10 cellular contexts compared by ENCODE assay signal in genomic region chr9:129145316-129145715, GRCh38. TPM values are rescaled to one million over a fixed set of nuclear protein-coding genes. Genes with fewer than 3 reads are reported as not detected.
DNase-seq lines count a peak whose midpoint lies in the region; ATAC-seq and TF ChIP-seq lines count a peak whose summit lies in the region.
"Had no signal": no experiment of that assay in that cellular context is flagged by ENCODE, and none has a peak within 500 bp of the region (broad histone marks: within the 10 kb centered on the region; RNA-seq: fewer than 3 reads in every experiment).

No MANE protein-coding gene starts in this region.

- 47 to 66% (median 62%) methylated on average over 2 of the region's 2 CpGs for WGBS in stomach, 5 donors

- no peaks in the 10 kb centered on the region for H3K9me3 ChIP-seq in colonic mucosa
- no peaks in the 10 kb centered on the region for H3K9me3 ChIP-seq in lower lobe of right lung
- H3K9me3 ChIP-seq in stomach = no peaks in the 10 kb centered on the region

- DNase-seq in HFF-Myc (ENCODE audit: extremely low read depth, low read depth) (no peak), colonic mucosa (no peak), lower lobe of right lung (no peak), stomach (no peak), iPS-NIHi11 (ENCODE audit: low spot score) (no peak)
- no peak for DNase-seq in activated CD4-positive, alpha-beta T cell treated with anti-CD3 and anti-CD28 coated beads, Interleukin-2, amount 50 U/mL, for 4 hours
- DNase-seq in central memory CD4-positive, alpha-beta T cell = no peak
- DNase-seq in activated naive CD4-positive, alpha-beta T cell treated with Interleukin-2 at 50 U/mL for 16 hours = no peak
- DNase-seq: activated CD4-positive, alpha-beta memory T cell treated with anti-CD3 and anti-CD28 coated beads, Interleukin-2, amount 10 ng/mL, durations not matched to agents 7 days and 5 days; NCI-H510A had no signal

- H3K9ac ChIP-seq in colonic mucosa (ENCODE audit: low read depth in 2 of 2, low read length in 2 of 2) = peak overlapping the region; percentile 37 to 75

- H3K27ac ChIP-seq in colonic mucosa (peak overlapping the region; percentile 67), lower lobe of right lung (peak overlapping the region; percentile 74), stomach (peak overlapping the region; percentile 27 to 100 (median 98))

- TF ChIP-seq CTCF in HFF-Myc (IDR thresholded peaks at IDR 0.05; ENCODE audit: low read depth, low read length, missing control alignments) (no peak), colonic mucosa (IDR thresholded peaks at IDR 0.05) (no peak), lower lobe of right lung (IDR thresholded peaks at IDR 0.05) (no peak), stomach (IDR thresholded peaks at IDR 0.05) (no peak)

- peaks cover 22% of the 10 kb centered on the region for H3K4me1 ChIP-seq in colonic mucosa
- H3K4me1 ChIP-seq in lower lobe of right lung = peaks cover 72% of the 10 kb centered on the region
- peaks cover 63 to 84% (median 74%) of the 10 kb centered on the region in 4 donors for H3K4me1 ChIP-seq in stomach

- TF ChIP-seq EP300 in stomach (IDR thresholded peaks at IDR 0.05) = no peak

- H3K36me3 ChIP-seq in colonic mucosa (no peaks in the 10 kb centered on the region), lower lobe of right lung (peaks cover 44% of the 10 kb centered on the region), stomach (peaks cover 23 to 73% (median 44%) of the 10 kb centered on the region in 4 donors)

- H3K4me3 ChIP-seq in HFF-Myc (replicated peaks; ENCODE audit: low read depth, low read length) (0 out of 2 replicates have a peak overlapping the region, but pooled peaks have one; percentile 7), colonic mucosa (no peak overlapping the region), lower lobe of right lung (no peak overlapping the region), stomach (no peak overlapping the region)

- H3K27me3 ChIP-seq in colonic mucosa (no peaks in the 10 kb centered on the region), lower lobe of right lung (ENCODE audit: low read depth) (no peaks in the 10 kb centered on the region), stomach (no peaks in the 10 kb centered on the region)

- no peak for TF ChIP-seq POLR2A in stomach (IDR thresholded peaks at IDR 0.05)

- intact Hi-C loops in colonic mucosa (cut with DNase I) (loop anchor here (10.0 kb wide), 1 partner anchor 349 kb away; no protein-coding TSS in a partner anchor), lower lobe of right lung (cut with DNase I) (no loop called here), stomach (cut with DNase I; ENCODE audit: low total_unique reads) (no loop called here)

- ATAC-seq in lower lobe of right lung = no peak

RNA-seq across cellular contexts. Expression of gene IER5L, which starts 32.7 kb away (rescaled TPM):
- total RNA-seq in colonic mucosa (1 to 10 TPM; 9.1 to 9.6 TPM), lower lobe of right lung (8.7 TPM), stomach (10 to 100 TPM in 1 of 5 donors, 1 to 10 TPM in 4; 2.6 to 30.4 (median 4.5) TPM)
- 10 to 100 TPM in 2 of 3 donors, 1 to 10 TPM in 1; 7.2 to 25.1 (median 17.0) TPM for polyA plus RNA-seq in stomach

RNA-seq across cellular contexts. Expression of gene PTPA, which starts 34.1 kb away (rescaled TPM):
- total RNA-seq in colonic mucosa (100 to 1,000 TPM in 1 of 2 donors, 10 to 100 TPM in 1; 94.5 to 142 TPM), lower lobe of right lung (100 TPM), stomach (100 to 1,000 TPM in 1 of 5 donors, 10 to 100 TPM in 4; 12.3 to 118 (median 48.8) TPM)
- 100 to 1,000 TPM in 1 of 3 donors, 10 to 100 TPM in 2; 69.2 to 111 (median 77.9) TPM for polyA plus RNA-seq in stomach

RNA-seq across cellular contexts. Expression of gene CRAT, which starts 34.7 kb away (rescaled TPM):
- total RNA-seq in colonic mucosa = 10 to 100 TPM; 62.3 to 78.3 TPM
- 23.2 TPM for total RNA-seq in lower lobe of right lung
- 10 to 100 TPM; 13.0 to 92.2 (median 49.6) TPM for total RNA-seq in stomach
- polyA plus RNA-seq in stomach = 10 to 100 TPM; 25.8 to 28.5 (median 28.1) TPM
